ENCODE assay signal across 9 cellular contexts in the genomic region with DNA sequence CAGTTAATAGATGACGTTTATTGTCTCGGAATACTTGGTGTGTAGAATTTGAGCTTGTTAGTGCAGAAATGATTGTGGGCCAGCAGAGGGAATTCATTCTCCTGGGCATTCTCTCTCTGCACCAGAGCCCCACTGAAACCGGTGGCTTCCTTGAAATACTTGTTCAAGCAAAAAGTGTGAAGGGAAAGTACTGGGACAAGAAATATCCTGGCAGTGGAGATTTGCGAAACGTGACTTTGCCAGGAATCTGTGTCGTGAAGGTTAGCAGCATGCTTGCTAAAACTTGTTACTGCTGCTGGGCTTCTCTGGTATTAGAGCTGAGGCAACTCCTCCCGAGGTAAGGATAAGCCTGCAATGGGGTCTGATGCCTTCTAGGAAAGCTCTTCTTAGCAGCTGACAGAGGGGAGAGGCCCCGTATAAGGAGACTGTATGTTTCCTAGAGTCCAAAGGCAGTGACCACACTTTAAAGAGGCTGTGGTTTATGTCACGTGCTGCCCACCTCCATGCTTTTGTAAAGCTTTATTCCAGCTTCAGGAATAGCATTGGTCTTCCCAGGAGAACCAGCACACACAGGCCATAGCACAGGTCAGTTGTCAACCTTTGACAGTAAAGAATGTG. TPM values are rescaled to one million over a fixed set of nuclear protein-coding genes. Genes with fewer than 3 reads are reported as not detected.
A peak's percentile ranks its signal among the peaks of the same experiment; 100 is the strongest.
DNase-seq lines count a peak whose midpoint lies in the region; ATAC-seq lines count a peak whose summit lies in the region.
"Had no signal": no experiment of that assay in that cellular context is flagged by ENCODE, and none has a peak within 500 bp of the region (broad histone marks: within the 10 kb centered on the region; RNA-seq: fewer than 3 reads in every experiment).

No MANE protein-coding gene starts in this region.

- H3K36me3 Mint-ChIP-seq in T-cell: no peaks in the 10 kb centered on the region
- H3K36me3 Mint-ChIP-seq: memory B cell had no signal

- H3K27me3 ChIP-seq in H7 (ENCODE audit: control insufficient read depth, insufficient read depth, low read length) (peaks cover 5% of the 10 kb centered on the region), right cardiac atrium (ENCODE audit: control insufficient read depth, insufficient read depth) (no peaks in the 10 kb centered on the region), rectal smooth muscle tissue (ENCODE audit: control insufficient read depth, insufficient read depth, low read length) (no peaks in the 10 kb centered on the region)

- peak overlapping the region; percentile 88 for H3K4me3 ChIP-seq in H7 (ENCODE audit: insufficient read depth, low read depth, low read length)
- H3K4me3 ChIP-seq in right cardiac atrium (ENCODE audit: low read length): peak overlapping the region; percentile 59
- peak overlapping the region; percentile 73 for H3K4me3 ChIP-seq in rectal smooth muscle tissue (ENCODE audit: low read length)

- peak overlapping the region; percentile 66 for H3K27ac ChIP-seq in right cardiac atrium (ENCODE audit: low read length)
- peak overlapping the region; percentile 23 for H3K27ac ChIP-seq in rectal smooth muscle tissue (ENCODE audit: low read depth, low read length)

- H3K36me3 ChIP-seq in H7 (replicated peaks; ENCODE audit: control insufficient read depth, insufficient read depth, low read length) (no peaks in the 10 kb centered on the region), rectal smooth muscle tissue (ENCODE audit: control insufficient read depth, insufficient read depth, low read length) (no peaks in the 10 kb centered on the region)

- no peaks in the 10 kb centered on the region for H3K9me3 Mint-ChIP-seq in T-cell
- H3K9me3 Mint-ChIP-seq: memory B cell had no signal

- no peaks in the 10 kb centered on the region for H3K9me3 ChIP-seq in right cardiac atrium (ENCODE audit: control insufficient read depth, low read length)

- peak overlapping the region in 2 of 3 donors; percentile 88 to 94 for H3K4me3 Mint-ChIP-seq in T-cell

- peaks cover 16 to 81% (median 19%) of the 10 kb centered on the region in 3 donors for H3K4me1 Mint-ChIP-seq in T-cell

- POLR2A ChIA-PET in T-cell (lab: Charles Lee): interaction anchor here (0.5 to 1.4 kb wide), 8 partner anchors 9 to 1668 kb away, joined by 3 to 6 read pairs (median 3); no protein-coding TSS in a partner anchor

- intact Hi-C loops in right cardiac atrium (cut with DNase I): no loop called here

- 25% methylated on average over 9 of the region's 9 CpGs for WGBS in right cardiac atrium

- no peaks in the 10 kb centered on the region for H3K27me3 Mint-ChIP-seq in T-cell

- DNase-seq in H7: no peak
- no peak for DNase-seq in T-cell
- DNase-seq in right cardiac atrium: no peak
- DNase-seq in NCI-H1105 treated with DMSO at 0.1 percent for 48 hours (lab: John Stamatoyannopoulos, UW): no peak
- DNase-seq in NCI-H1930 (lab: John Stamatoyannopoulos, UW): no peak
- DNase-seq in EL: no peak

- H3K4me1 ChIP-seq in right cardiac atrium (ENCODE audit: control insufficient read depth, insufficient read depth, low read length) (peaks cover 3% of the 10 kb centered on the region), rectal smooth muscle tissue (ENCODE audit: control insufficient read depth, insufficient read depth, low read length) (no peaks in the 10 kb centered on the region)

- peak overlapping the region; percentile 10 for H3K9ac ChIP-seq in rectal smooth muscle tissue (ENCODE audit: low read length)

- ATAC-seq in T-cell (replicated peaks in 1 of 4): no peak
- ATAC-seq in right cardiac atrium: no peak
- no peak for ATAC-seq in GM18907 (IDR thresholded peaks at IDR 0.05; ENCODE audit: unreplicated experiment)

- H3K27ac Mint-ChIP-seq in T-cell: peak overlapping the region; percentile 90 to 92
- H3K27ac Mint-ChIP-seq: memory B cell had no signal

- CTCF ChIA-PET in T-cell (lab: Charles Lee): interaction anchor here (0.6 to 8.7 kb wide), 13 partner anchors 9 to 934 kb away, joined by 3 to 126 read pairs (median 5); no protein-coding TSS in a partner anchor

RNA-seq across cellular contexts. Expression of a gene that starts 2.1 kb away (rescaled TPM):
- total RNA-seq in H7 (2014; rRNA removed; shearing (Covaris generic)): 57.3 and 90.7 TPM in 2 replicates
- total RNA-seq in T-cell: 100 to 1,000 TPM in 2 of 5 donors, 10 to 100 TPM in 3; 50.7 to 188 (median 80.9) TPM
- total RNA-seq in right cardiac atrium: 10 to 100 TPM; 24.0 to 38.3 (median 32.1) TPM
- 14.8 TPM for polyA plus RNA-seq in right cardiac atrium
